Comparison of ENCODE assay signal across 8 cellular contexts in the genomic region with DNA sequence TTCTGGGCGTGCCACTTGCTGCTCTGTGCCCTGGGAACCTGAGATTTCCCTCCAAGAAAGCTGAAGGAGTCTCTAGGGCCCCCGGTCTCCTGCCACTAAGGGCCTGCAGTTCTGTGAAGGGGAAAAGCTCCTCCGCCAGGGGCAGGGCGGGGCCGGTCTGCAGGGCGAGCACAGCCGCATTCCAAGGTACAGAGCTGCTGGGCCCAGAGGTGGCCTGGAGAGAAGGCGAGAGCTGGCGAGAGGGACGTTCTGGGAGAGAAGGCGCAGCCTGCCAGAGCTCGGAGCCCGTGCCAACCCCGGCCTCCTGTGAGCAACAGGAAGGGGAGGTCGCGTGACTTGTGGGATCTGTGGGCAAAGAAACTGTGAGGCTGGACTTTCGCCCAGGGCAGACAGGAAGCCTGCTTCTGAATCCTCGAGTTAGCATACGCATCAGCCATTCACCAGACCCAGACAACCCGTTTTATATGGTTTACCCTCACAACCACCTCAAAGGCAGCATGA.
DNase-seq lines count a peak whose midpoint lies in the region; ATAC-seq and TF ChIP-seq lines count a peak whose summit lies in the region.

No MANE protein-coding gene starts in this region.

- peaks cover 17 to 22% of the 10 kb centered on the region in 2 donors for H3K27me3 Mint-ChIP-seq in effector memory CD8-positive, alpha-beta T cell
- peaks cover 0 to 12% (median 0%) of the 10 kb centered on the region in 5 donors for H3K27me3 Mint-ChIP-seq in naive thymus-derived CD4-positive, alpha-beta T cell

- WGBS in upper lobe of left lung, 2 donors: 11 to 20% methylated on average over 15 to 19 of the region's 20 CpGs

- CTCF ChIA-PET in naive thymus-derived CD4-positive, alpha-beta T cell (lab: Charles Lee): interaction anchor here (0.9 kb wide), 1 partner anchor 474 kb away, joined by 4 read pairs; no protein-coding TSS in a partner anchor

- TF ChIP-seq CTCF in GM12875 (IDR thresholded peaks at IDR 0.05; ENCODE audit: borderline replicate concordance, insufficient read depth, low read depth, low read length) (0 out of 2 replicates have a peak, but pooled peaks have one; percentile 12), upper lobe of left lung (IDR thresholded peaks at IDR 0.05) (peak in 3 of 6 experiments; percentile 11 to 44 (median 18))

- H3K27ac ChIP-seq in naive thymus-derived CD4-positive, alpha-beta T cell (ENCODE audit: low read depth, low read length): peak overlapping the region; percentile 22
- H3K27ac ChIP-seq in upper lobe of left lung: peak overlapping the region; percentile 30 to 71 (median 54)

- DNase-seq in activated CD4-positive, CD25-positive, alpha-beta regulatory T cell treated with anti-CD3 and anti-CD28 coated beads, Interleukin-2, amount 50 U/mL, for 72 hours: peak; percentile 47
- DNase-seq in effector memory CD8-positive, alpha-beta T cell: no peak
- peak in 5 of 9 donors; percentile 37 to 44 (median 41) for DNase-seq in naive thymus-derived CD4-positive, alpha-beta T cell
- DNase-seq in upper lobe of left lung: peak; percentile 89 to 93
- DNase-seq in NCI-H2196 (lab: John Stamatoyannopoulos, UW; ENCODE audit: unreplicated experiment): no peak

- no peak overlapping the region for H3K4me3 Mint-ChIP-seq in effector memory CD8-positive, alpha-beta T cell
- peak overlapping the region in 7 of 10 donors; percentile 11 to 71 (median 60) for H3K4me3 Mint-ChIP-seq in naive thymus-derived CD4-positive, alpha-beta T cell

- peak in 2 of 4 donors; percentile 61 to 74 for TF ChIP-seq EP300 in upper lobe of left lung (IDR thresholded peaks at IDR 0.05)

- no peak overlapping the region for H3K27ac Mint-ChIP-seq in effector memory CD8-positive, alpha-beta T cell
- peak overlapping the region in 8 of 9 donors; percentile 70 to 90 (median 86) for H3K27ac Mint-ChIP-seq in naive thymus-derived CD4-positive, alpha-beta T cell

- peaks cover 3 to 63% of the 10 kb centered on the region in 2 donors for H3K4me1 ChIP-seq in naive thymus-derived CD4-positive, alpha-beta T cell (ENCODE audit: control insufficient read depth in 2 of 2, insufficient read depth in 2 of 2, low read length in 2 of 2)
- H3K4me1 ChIP-seq in upper lobe of left lung: peaks cover 8 to 43% (median 38%) of the 10 kb centered on the region in 4 donors

- H3K36me3 ChIP-seq in naive thymus-derived CD4-positive, alpha-beta T cell (ENCODE audit: control insufficient read depth in 2 of 3, insufficient read depth in 3 of 3, low read length in 3 of 3): no peaks in the 10 kb centered on the region
- no peaks in the 10 kb centered on the region for H3K36me3 ChIP-seq in upper lobe of left lung

- peaks cover 8 to 24% of the 10 kb centered on the region in 2 donors for H3K4me1 Mint-ChIP-seq in effector memory CD8-positive, alpha-beta T cell (ENCODE audit: low read depth in 2 of 2)
- H3K4me1 Mint-ChIP-seq in naive thymus-derived CD4-positive, alpha-beta T cell: peaks cover 37 to 69% (median 64%) of the 10 kb centered on the region in 7 donors

- POLR2A ChIA-PET in naive thymus-derived CD4-positive, alpha-beta T cell (lab: Charles Lee): interaction anchor here (0.9 kb wide), 1 partner anchor 155 kb away, joined by 3 read pairs; no protein-coding TSS in a partner anchor

- TF ChIP-seq POLR2A in upper lobe of left lung (IDR thresholded peaks at IDR 0.05): no peak

- intact Hi-C loops in naive thymus-derived CD4-positive, alpha-beta T cell (cut with micrococcal nuclease): loop anchor here (2.0 to 10.0 kb wide), 7 partner anchors 15 to 623 kb away; a partner anchor contains a TSS

- no peaks in the 10 kb centered on the region for H3K27me3 ChIP-seq in naive thymus-derived CD4-positive, alpha-beta T cell (ENCODE audit: control insufficient read depth in 2 of 2, insufficient read depth in 2 of 2, low read length in 2 of 2)
- H3K27me3 ChIP-seq in upper lobe of left lung: no peaks in the 10 kb centered on the region

- H3K9me3 Mint-ChIP-seq in effector memory CD8-positive, alpha-beta T cell: no peaks in the 10 kb centered on the region
- H3K9me3 Mint-ChIP-seq in naive thymus-derived CD4-positive, alpha-beta T cell: peaks cover 0 to 3% (median 0%) of the 10 kb centered on the region in 11 donors

- ATAC-seq in HG03108 (IDR thresholded peaks at IDR 0.05; ENCODE audit: unreplicated experiment): peak; percentile 60
- ATAC-seq in effector memory CD8-positive, alpha-beta T cell (replicated peaks): peak; percentile 44
- ATAC-seq in naive thymus-derived CD4-positive, alpha-beta T cell: peak; percentile 44
- peak; percentile 51 to 91 for ATAC-seq in upper lobe of left lung (ENCODE audit: low FRiP score in 2 of 2)
- ATAC-seq in HG03439 (IDR thresholded peaks at IDR 0.05; ENCODE audit: unreplicated experiment): no peak

- no peak overlapping the region for H3K4me3 ChIP-seq in GM12875 (ENCODE audit: low read depth, low read length)
- H3K4me3 ChIP-seq in naive thymus-derived CD4-positive, alpha-beta T cell (ENCODE audit: low read length): no peak overlapping the region
- H3K4me3 ChIP-seq in upper lobe of left lung: peak overlapping the region in 1 of 4 donors; percentile 2

- no peaks in the 10 kb centered on the region for H3K36me3 Mint-ChIP-seq in effector memory CD8-positive, alpha-beta T cell (ENCODE audit: insufficient read depth)
- peaks cover 0 to 6% (median 0%) of the 10 kb centered on the region in 5 donors for H3K36me3 Mint-ChIP-seq in naive thymus-derived CD4-positive, alpha-beta T cell

- no peaks in the 10 kb centered on the region for H3K9me3 ChIP-seq in naive thymus-derived CD4-positive, alpha-beta T cell (ENCODE audit: control insufficient read depth in 2 of 3, low read length in 3 of 3)
- no peaks in the 10 kb centered on the region for H3K9me3 ChIP-seq in upper lobe of left lung

Comparison
In these comparisons a context has a peak if more than half of its experiments do, and no peak if none do; other contexts are left out.
1. DNase-seq: peak in activated CD4-positive, CD25-positive, alpha-beta regulatory T cell treated with anti-CD3 and anti-CD28 coated beads, Interleukin-2, amount 50 U/mL, for 72 hours (single experiment), naive thymus-derived CD4-positive, alpha-beta T cell (5 of 9) and upper lobe of left lung (2 of 2); none in effector memory CD8-positive, alpha-beta T cell (0 of 3) and NCI-H2196 (single experiment).
2. H3K27ac Mint-ChIP-seq: peak in naive thymus-derived CD4-positive, alpha-beta T cell (8 of 9); none in effector memory CD8-positive, alpha-beta T cell (0 of 2).
3. H3K4me3 Mint-ChIP-seq: peak in naive thymus-derived CD4-positive, alpha-beta T cell (7 of 10); none in effector memory CD8-positive, alpha-beta T cell (0 of 2).